In genomic region chr15:99253381-99254090, GRCh38 we compare ENCODE assay signal across 11 cellular contexts. TPM values are rescaled to one million over a fixed set of nuclear protein-coding genes. Genes with fewer than 3 reads are reported as not detected.
DNase-seq lines count a peak whose midpoint lies in the region; ATAC-seq and TF ChIP-seq lines count a peak whose summit lies in the region.
"Had no signal": no experiment of that assay in that cellular context is flagged by ENCODE, and none has a peak within 500 bp of the region (broad histone marks: within the 10 kb centered on the region; RNA-seq: fewer than 3 reads in every experiment).

No MANE protein-coding gene starts in this region.

- H3K79me2 ChIP-seq in H9 (ENCODE audit: insufficient read depth, low read length), result no peaks in the 10 kb centered on the region; the same call in 1 of the 2 replicates

- no peak overlapping the region for H4K5ac ChIP-seq in H9 (ENCODE audit: insufficient read length, low read depth, low read length)

- H2BK12ac ChIP-seq in H9 (ENCODE audit: insufficient read length, low read depth, low read length), result no peak overlapping the region

- WGBS in H9 (ENCODE audit: extremely low coverage, insufficient read length, low lambda C conversion rate), result 100% methylated on average over 1 of the region's 6 CpGs

- no peaks in the 10 kb centered on the region for H4K20me1 ChIP-seq in H9 (ENCODE audit: control insufficient read depth, insufficient read depth, insufficient read length)

- no peaks in the 10 kb centered on the region; the same call in 1 of the 2 replicates for H3K4me1 ChIP-seq in H9 (ENCODE audit: insufficient read depth, low read length)

- H3K27ac Mint-ChIP-seq in H9, result peak overlapping the region in 1 of 3 experiments; percentile 55; a peak in 2 of 7 replicates

- peaks cover 3% of the 10 kb centered on the region for H3K23me2 ChIP-seq in H9 (ENCODE audit: insufficient read length, low read depth, low read length, poor library complexity, severe bottlenecking)

- H3K27me3 Mint-ChIP-seq in H9 (ENCODE audit: low read depth), result no peaks in the 10 kb centered on the region

- no peak overlapping the region for H2AK5ac ChIP-seq in H9 (ENCODE audit: insufficient read length, low read length)

- no peak overlapping the region for H3K4me3 Mint-ChIP-seq in H9

- peaks cover 0 to 5% (median 2%) of the 10 kb centered on the region in 3 experiments; a peak in 1 of 7 replicates for H3K36me3 Mint-ChIP-seq in H9 (ENCODE audit: insufficient read depth in 1 of 3, low read depth in 3 of 3)

- H3K23ac ChIP-seq in H9 (ENCODE audit: insufficient read length, low read depth, low read length), result no peak overlapping the region

- H3K9ac ChIP-seq in H9 (ENCODE audit: extremely low read depth, insufficient read length, low read length), result no peak overlapping the region

- H3K4me3 ChIP-seq in cardiac fibroblast (replicated peaks in 1 of 2; ENCODE audit: low read depth in 2 of 2, low read length in 2 of 2), result no peak overlapping the region

- H3K4me2 ChIP-seq in H9 (ENCODE audit: insufficient read depth, insufficient read length, low read length), result no peak overlapping the region

- H3K14ac ChIP-seq in H9 (ENCODE audit: insufficient read depth, low read length), result no peak overlapping the region

- H3K27ac ChIP-seq in H9 (ENCODE audit: insufficient read length, low read depth, low read length), result no peak overlapping the region

- H2AFZ ChIP-seq in H9 (ENCODE audit: low read length), result no peak overlapping the region

- DNase-seq in A172 (ENCODE audit: low spot score) (peak; percentile 70), GM03348 (ENCODE audit: low spot score) (peak; percentile 83), RKO (ENCODE audit: low spot score) (peak; percentile 61), cardiac fibroblast (ENCODE audit: low read depth in 2 of 2) (peak; percentile 30 to 43), H9 (no peak), NCI-H128 (lab: John Stamatoyannopoulos, UW; ENCODE audit: unreplicated experiment) (no peak), sciatic nerve (ENCODE audit: low spot score) (no peak)
- DNase-seq: cortex of kidney, KBM-7 had no signal

- no peak overlapping the region for H3K18ac ChIP-seq in H9 (ENCODE audit: insufficient read length, low read depth, low read length)

- H2BK120ac ChIP-seq in H9 (ENCODE audit: low read depth, low read length, poor library complexity, severe bottlenecking), result no peak overlapping the region

- H3T11ph ChIP-seq in H9 (ENCODE audit: low read length), result no peak overlapping the region

- TF ChIP-seq CTCF in cardiac fibroblast (IDR thresholded peaks at IDR 0.05; ENCODE audit: low read depth, low read length), result no peak
- TF ChIP-seq CTCF in H9 (conservative IDR thresholded peaks at IDR 0.05), result no peak

- ATAC-seq in GM18861 (IDR thresholded peaks at IDR 0.05; ENCODE audit: unreplicated experiment) (no peak), sciatic nerve (no peak)
- ATAC-seq: activated CD4-positive, CD25-positive, alpha-beta regulatory T cell treated with anti-CD3 and anti-CD28 coated beads, Interleukin-2, amount 50 U/mL, for 24 hours had no signal

- H4K8ac ChIP-seq in H9 (replicated peaks; ENCODE audit: insufficient read length, low read depth, low read length), result no peak overlapping the region

- H2BK5ac ChIP-seq in H9 (ENCODE audit: insufficient read length, low read length), result no peak overlapping the region

- no peaks in the 10 kb centered on the region for H3K27me3 ChIP-seq in H9 (ENCODE audit: insufficient read depth, low read length)

- no peaks in the 10 kb centered on the region for H3K9me3 ChIP-seq in H9 (ENCODE audit: control insufficient read depth, low read depth, low read length)

- H3K9me3 Mint-ChIP-seq in H9, result no peaks in the 10 kb centered on the region

- no peak overlapping the region for H3K56ac ChIP-seq in H9 (ENCODE audit: insufficient read length, low read depth, low read length)

- H3K4ac ChIP-seq in H9 (ENCODE audit: low read depth, low read length), result no peak overlapping the region

- H2BK20ac ChIP-seq in H9 (ENCODE audit: low read depth, low read length, poor library complexity, severe bottlenecking), result no peak overlapping the region

- H4K91ac ChIP-seq in H9 (ENCODE audit: insufficient read length, low read depth, low read length), result no peak overlapping the region

- intact Hi-C loops in sciatic nerve (cut with DNase I), result no loop called here

- H3K4me1 Mint-ChIP-seq in H9, result peaks cover 16 to 17% of the 10 kb centered on the region in 2 experiments; a peak in 3 of 4 replicates

- H3K79me1 ChIP-seq in H9 (ENCODE audit: insufficient read depth, low read depth, low read length, poor library complexity, severe bottlenecking), result no peaks in the 10 kb centered on the region

- no peak overlapping the region for H2BK15ac ChIP-seq in H9 (ENCODE audit: low read depth, low read length)

RNA-seq across cellular contexts. Expression of gene LRRC28, which starts 2.3 kb away (rescaled TPM):
- 14.0 and 20.8 TPM in 2 replicates for total RNA-seq in A172 (2014; rRNA removed; shearing (Covaris generic))
- 15.0 and 17.6 TPM in 2 replicates for total RNA-seq in H9 (2021)
- 24.6 TPM for total RNA-seq in sciatic nerve

RNA-seq across cellular contexts. Expression of gene TTC23, which starts 4.2 kb away (rescaled TPM):
- 13.5 and 15.0 TPM in 2 replicates for total RNA-seq in A172 (2014; rRNA removed; shearing (Covaris generic))
- total RNA-seq in H9 (2021) (12.2 and 14.3 TPM in 2 replicates), sciatic nerve (26.7 TPM)

Comparison
In these comparisons a context has a peak if more than half of its experiments do, and no peak if none do; other contexts are left out.
1. DNase-seq: peak in A172 (single experiment), GM03348 (single experiment), RKO (single experiment) and cardiac fibroblast (2 of 2); none in H9 (single experiment), NCI-H128 (single experiment) and sciatic nerve (single experiment).